In genomic region chr7:112939589-112940313, GRCh38 we compare ENCODE assay signal across 1 cellular context.
TF ChIP-seq lines count a peak whose summit lies in the region.

No MANE protein-coding gene starts in this region.

TF ChIP-seq in GM12878, 131 proteins besides CTCF, POLR2A, EP300 and RAD21 (continued from another document and continues in another):
- TF ChIP-seq MEF2A (IDR thresholded peaks at IDR 0.05; ENCODE audit: insufficient read depth, low read depth, low read length) (no peak), STAT1 (conservative IDR thresholded peaks at IDR 0.05) (no peak), SMAD1 (IDR thresholded peaks at IDR 0.05; ENCODE audit: low read depth, partially characterized antibody) (no peak), RCOR1 (conservative IDR thresholded peaks at IDR 0.05; ENCODE audit: low read depth, low read length) (no peak), SIX5 (IDR thresholded peaks at IDR 0.05; ENCODE audit: low read depth, low read length, severe bottlenecking) (no peak), E4F1 (IDR thresholded peaks at IDR 0.05; ENCODE audit: borderline replicate concordance, partially characterized antibody) (peak; percentile 32), IKZF1 (conservative IDR thresholded peaks at IDR 0.05) (peak; percentile 80), ZBTB4 (CRISPR knock-in tag; IDR thresholded peaks at IDR 0.05) (no peak), ZSCAN29 (IDR thresholded peaks at IDR 0.05) (no peak), CHD2 (IDR thresholded peaks at IDR 0.05; ENCODE audit: borderline replicate concordance, low read depth, low read length) (peak; percentile 84; the same call in 1 of the 2 replicates), ATF7 (IDR thresholded peaks at IDR 0.05; ENCODE audit: low read depth) (no peak; the same call in 1 of the 2 replicates), CREB1 (IDR thresholded peaks at IDR 0.05; ENCODE audit: low read depth) (no peak), ZNF217 (IDR thresholded peaks at IDR 0.05) (no peak), POLR2AphosphoS2 (IDR thresholded peaks at IDR 0.05; ENCODE audit: low read depth, low read length) (no peak), KLF5 (IDR thresholded peaks at IDR 0.05; ENCODE audit: partially characterized antibody) (no peak), BCLAF1 (IDR thresholded peaks at IDR 0.05) (no peak), YY1 (IDR thresholded peaks at IDR 0.05; ENCODE audit: low read depth, low read length) (0 out of 2 replicates have a peak, but pooled peaks have one; percentile 36), RB1 (IDR thresholded peaks at IDR 0.05; ENCODE audit: borderline replicate concordance) (peak; percentile 26; the same call in 1 of the 2 replicates), CEBPZ (IDR thresholded peaks at IDR 0.05; ENCODE audit: low read depth, low read length) (peak; percentile 70), ZNF622 (IDR thresholded peaks at IDR 0.05) (no peak), CREM (IDR thresholded peaks at IDR 0.05; ENCODE audit: low read depth) (peak; percentile 93; the same call in 1 of the 2 replicates), JUNB (IDR thresholded peaks at IDR 0.05) (no peak), IKZF2 (IDR thresholded peaks at IDR 0.05) (peak; percentile 45 to 49; a peak in 3 of 4 replicates), REST (IDR thresholded peaks at IDR 0.05; ENCODE audit: low read depth, low read length) (0 out of 2 replicates have a peak, but pooled peaks have one; percentile 10), SMAD5 (IDR thresholded peaks at IDR 0.05; ENCODE audit: low read depth) (peak; percentile 46; the same call in 1 of the 2 replicates), FOS (IDR thresholded peaks at IDR 0.05; ENCODE audit: borderline replicate concordance, extremely low read depth, insufficient read length) (peak; percentile 20), TBL1XR1 (IDR thresholded peaks at IDR 0.05; ENCODE audit: low read depth, low read length) (0 out of 2 replicates have a peak, but pooled peaks have one; percentile 8), SREBF1 (IDR thresholded peaks at IDR 0.05; ENCODE audit: low read length) (no peak), MTA2 (IDR thresholded peaks at IDR 0.05; ENCODE audit: low read depth) (no peak), USF1 (IDR thresholded peaks at IDR 0.05; ENCODE audit: borderline replicate concordance, extremely low read length, insufficient read depth, low read depth, low read length) (no peak), E2F8 (IDR thresholded peaks at IDR 0.05; ENCODE audit: low read depth, partially characterized antibody) (no peak), MAX (IDR thresholded peaks at IDR 0.05; ENCODE audit: low read depth, low read length) (0 out of 2 replicates have a peak, but pooled peaks have one; percentile 48), SP1 (IDR thresholded peaks at IDR 0.05; ENCODE audit: low read depth, low read length) (peak; percentile 91)
